26 cellular contexts compared by ENCODE assay signal in genomic region chr7:35676211-35676610, GRCh38. TPM values are rescaled to one million over a fixed set of nuclear protein-coding genes. Genes with fewer than 3 reads are reported as not detected.
DNase-seq lines count a peak whose midpoint lies in the region; ATAC-seq and TF ChIP-seq lines count a peak whose summit lies in the region.
"Had no signal": no experiment of that assay in that cellular context is flagged by ENCODE, and none has a peak within 500 bp of the region (broad histone marks: within the 10 kb centered on the region; RNA-seq: fewer than 3 reads in every experiment).

No MANE protein-coding gene starts in this region.

- CTCF ChIA-PET in activated CD8-positive, alpha-beta T cell treated with anti-CD3 and anti-CD28 coated beads for 36 hours (lab: Charles Lee): interaction anchor here (1.0 to 1.3 kb wide), 4 partner anchors 12 to 231 kb away, joined by 3 to 5 read pairs (median 3); partner anchors contain the start of gene HERPUD2
- CTCF ChIA-PET in activated CD8-positive, alpha-beta T cell treated with anti-CD3 and anti-CD28 coated beads, Interleukin-2, amount 10 ng/mL, durations not matched to agents 7 days and 5 days (lab: Charles Lee): interaction anchor here (0.8 to 1.9 kb wide), 4 partner anchors 13 to 47 kb away, joined by 3 to 6 read pairs (median 4); no protein-coding TSS in a partner anchor
- CTCF ChIA-PET in HCT116 (lab: Charles Lee): no interaction called here

- intact Hi-C loops in activated CD8-positive, alpha-beta T cell treated with anti-CD3 and anti-CD28 coated beads for 36 hours (cut with micrococcal nuclease): no loop called here
- intact Hi-C loops in HCT116 (cut with micrococcal nuclease) (no loop called here), tibial artery (cut with DNase I; ENCODE audit: low total_unique reads) (no loop called here)

- H3K79me2 ChIP-seq in HCT116 (ENCODE audit: insufficient read depth, low read length): peaks cover 10% of the 10 kb centered on the region

- H3K4me3 Mint-ChIP-seq in activated CD8-positive, alpha-beta T cell treated with anti-CD3 and anti-CD28 coated beads for 36 hours: no peak overlapping the region
- H3K4me3 Mint-ChIP-seq in activated CD8-positive, alpha-beta T cell treated with anti-CD3 and anti-CD28 coated beads, Interleukin-2, amount 10 ng/mL, durations not matched to agents 7 days and 5 days: no peak overlapping the region
- H3K4me3 Mint-ChIP-seq in T-helper 17 cell: no peak overlapping the region
- H3K4me3 Mint-ChIP-seq: neural crest cell had no signal

- H3K27me3 Mint-ChIP-seq in activated CD8-positive, alpha-beta T cell treated with anti-CD3 and anti-CD28 coated beads for 36 hours: no peaks in the 10 kb centered on the region
- H3K27me3 Mint-ChIP-seq in activated CD8-positive, alpha-beta T cell treated with anti-CD3 and anti-CD28 coated beads, Interleukin-2, amount 10 ng/mL, durations not matched to agents 7 days and 5 days (ENCODE audit: low read depth): no peaks in the 10 kb centered on the region
- no peaks in the 10 kb centered on the region for H3K27me3 Mint-ChIP-seq in T-helper 17 cell

- no TSS peak for BruUV-seq in HCT116 (replicated peaks; lab: Mats Ljungman, UMichigan)

- TF ChIP-seq RAD21 in HCT116 (IDR thresholded peaks at IDR 0.05; ENCODE audit: low read depth): no peak

- no peak overlapping the region for H3K9ac ChIP-seq in HCT116 (ENCODE audit: low read length)
- H3K9ac ChIP-seq: BLaER1 treated with 17β-estradiol and CSF1 and Interleukin-3, amounts not matched to agents 10 nM and 100 nM; SK-N-SH had no signal

- POLR2A ChIA-PET in activated CD8-positive, alpha-beta T cell treated with anti-CD3 and anti-CD28 coated beads for 36 hours (lab: Charles Lee): interaction anchor here (1.2 kb wide), 1 partner anchor 18 kb away, joined by 3 read pairs; no protein-coding TSS in a partner anchor
- POLR2A ChIA-PET in activated CD8-positive, alpha-beta T cell treated with anti-CD3 and anti-CD28 coated beads, Interleukin-2, amount 10 ng/mL, durations not matched to agents 7 days and 5 days (lab: Charles Lee): no interaction called here
- POLR2A ChIA-PET in HCT116 (lab: Charles Lee): no interaction called here

- H3K4me3 ChIP-seq in HCT116 (replicated peaks in 1 of 2; ENCODE audit: low read depth in 1 of 2, low read length in 2 of 2): no peak overlapping the region
- no peak overlapping the region for H3K4me3 ChIP-seq in neutrophil (ENCODE audit: low read depth in 1 of 2, low read length in 1 of 2)
- H3K4me3 ChIP-seq in suprapubic skin: no peak overlapping the region
- no peak overlapping the region for H3K4me3 ChIP-seq in tibial artery
- H3K4me3 ChIP-seq: BLaER1 treated with 17β-estradiol and CSF1 and Interleukin-3, amounts not matched to agents 10 nM and 100 nM; esophagus squamous epithelium; psoas muscle had no signal

- no peaks in the 10 kb centered on the region for H3K9me2 ChIP-seq in HCT116 (ENCODE audit: insufficient read depth)
- H3K9me2 ChIP-seq: SK-N-SH had no signal

- H3K27ac ChIP-seq in HCT116 (ENCODE audit: low read depth, low read length) (no peak overlapping the region), neutrophil (peak overlapping the region; percentile 47), suprapubic skin (no peak overlapping the region), tibial artery (no peak overlapping the region)
- H3K27ac ChIP-seq: BLaER1 treated with 17β-estradiol and CSF1 and Interleukin-3, amounts not matched to agents 10 nM and 100 nM; esophagus squamous epithelium; psoas muscle had no signal

- TF ChIP-seq EP300 in suprapubic skin (IDR thresholded peaks at IDR 0.05): no peak

- no peak for TF ChIP-seq CTCF in activated CD8-positive, alpha-beta T cell treated with anti-CD3 and anti-CD28 coated beads for 36 hours (IDR thresholded peaks at IDR 0.05)
- TF ChIP-seq CTCF in HCT116 (IDR thresholded peaks at IDR 0.05 in 2 of 3, conservative IDR thresholded peaks at IDR 0.05 in 1 of 3; ENCODE audit: borderline replicate concordance in 1 of 3, insufficient read depth in 1 of 3, low read depth in 2 of 3, low read length in 2 of 3): peak in 2 of 3 experiments; percentile 31 to 36; a peak in 3 of 6 replicates
- no peak for TF ChIP-seq CTCF in neutrophil (IDR thresholded peaks at IDR 0.05)
- TF ChIP-seq CTCF in suprapubic skin (IDR thresholded peaks at IDR 0.05): no peak
- TF ChIP-seq CTCF in tibial artery (IDR thresholded peaks at IDR 0.05): no peak

- no peak overlapping the region for H2AFZ ChIP-seq in HCT116 (ENCODE audit: low read depth, low read length, poor library complexity, severe bottlenecking)

- no peaks in the 10 kb centered on the region for H4K20me1 ChIP-seq in HCT116 (ENCODE audit: insufficient read depth)

- no peaks in the 10 kb centered on the region for H3K9me3 Mint-ChIP-seq in activated CD8-positive, alpha-beta T cell treated with anti-CD3 and anti-CD28 coated beads for 36 hours
- no peaks in the 10 kb centered on the region for H3K9me3 Mint-ChIP-seq in activated CD8-positive, alpha-beta T cell treated with anti-CD3 and anti-CD28 coated beads, Interleukin-2, amount 10 ng/mL, durations not matched to agents 7 days and 5 days (ENCODE audit: insufficient read depth)
- H3K9me3 Mint-ChIP-seq: neural crest cell had no signal

- H3K36me3 ChIP-seq in HCT116 (ENCODE audit: control insufficient read depth in 1 of 2, insufficient read depth in 2 of 2, low read length in 2 of 2) (no peaks in the 10 kb centered on the region), neutrophil (peaks cover 6% of the 10 kb centered on the region), suprapubic skin (no peaks in the 10 kb centered on the region), tibial artery (no peaks in the 10 kb centered on the region)
- H3K36me3 ChIP-seq: esophagus squamous epithelium had no signal

- TF ChIP-seq POLR2A in HCT116 (IDR thresholded peaks at IDR 0.05; ENCODE audit: borderline replicate concordance, extremely low read depth, insufficient read depth, insufficient read length) (no peak), suprapubic skin (IDR thresholded peaks at IDR 0.05) (no peak)

- H3K27me3 ChIP-seq in HCT116 (ENCODE audit: insufficient read depth, low read length): no peaks in the 10 kb centered on the region
- no peaks in the 10 kb centered on the region for H3K27me3 ChIP-seq in neutrophil
- H3K27me3 ChIP-seq in suprapubic skin: no peaks in the 10 kb centered on the region
- no peaks in the 10 kb centered on the region for H3K27me3 ChIP-seq in tibial artery
- H3K27me3 ChIP-seq: BLaER1 treated with 17β-estradiol and CSF1 and Interleukin-3, amounts not matched to agents 10 nM and 100 nM; esophagus squamous epithelium had no signal

- RAD21 ChIA-PET in HCT116 (lab: Charles Lee; ENCODE audit: low non-redundant PET in 1 of 2, low total read pairs in 2 of 2, uncharacterized antibody in 2 of 2, unreplicated experiment in 2 of 2): no interaction called here

- H3K4me2 ChIP-seq in HCT116 (ENCODE audit: low read length): no peak overlapping the region
- H3K4me2 ChIP-seq: BLaER1 treated with 17β-estradiol and CSF1 and Interleukin-3, amounts not matched to agents 10 nM and 100 nM; SK-N-SH had no signal

- DNase-seq in activated CD8-positive, alpha-beta T cell treated with anti-CD3 and anti-CD28 coated beads for 36 hours: no peak
- DNase-seq in activated CD8-positive, alpha-beta T cell treated with anti-CD3 and anti-CD28 coated beads, Interleukin-2, amount 10 ng/mL, durations not matched to agents 7 days and 5 days: no peak
- no peak for DNase-seq in HCT116 (ENCODE audit: low read depth, low spot score)
- no peak for DNase-seq in T-helper 17 cell
- DNase-seq in suprapubic skin (ENCODE audit: low spot score in 2 of 2): no peak
- no peak for DNase-seq in tibial artery
- no peak for DNase-seq in ACHN
- DNase-seq: activated CD4-positive, alpha-beta T cell treated with anti-CD3 and anti-CD28 coated beads for 48 hours; activated CD8-positive, alpha-beta memory T cell treated with anti-CD3 and anti-CD28 coated beads, Interleukin-2, amount 50 U/mL, for 4 hours; activated gamma-delta T cell; amygdala; esophagus squamous epithelium; GOT3; left colon; midbrain; NCI-H1417; NCI-H2171 treated with DMSO at 0.1 percent for 48 hours; NCI-H82; psoas muscle; RPMI8226; SK-N-SH; small intestine; stimulated activated CD4-positive, alpha-beta T cell treated with anti-CD3 and anti-CD28 coated beads, Interleukin-4, amount 100 ng/mL, for 4 hours had no signal

- peaks cover 4% of the 10 kb centered on the region for H3K36me3 Mint-ChIP-seq in activated CD8-positive, alpha-beta T cell treated with anti-CD3 and anti-CD28 coated beads for 36 hours (ENCODE audit: low read depth)
- peaks cover 14% of the 10 kb centered on the region for H3K36me3 Mint-ChIP-seq in activated CD8-positive, alpha-beta T cell treated with anti-CD3 and anti-CD28 coated beads, Interleukin-2, amount 10 ng/mL, durations not matched to agents 7 days and 5 days (ENCODE audit: low read depth)
- no peaks in the 10 kb centered on the region for H3K36me3 Mint-ChIP-seq in T-helper 17 cell (ENCODE audit: low read depth)

- in situ Hi-C loops in ACHN (cut with HindIII; ENCODE audit: low pct_ligation_motif_present, low pct_unique_long_range_greater_than_20kb, low sequenced_read_pairs): no loop called here

- H3K9me3 ChIP-seq in HCT116 (ENCODE audit: control insufficient read depth in 1 of 2, insufficient read depth in 1 of 2, low read depth in 1 of 2, low read length in 2 of 2): no peaks in the 10 kb centered on the region
- no peaks in the 10 kb centered on the region for H3K9me3 ChIP-seq in T-helper 17 cell (ENCODE audit: control insufficient read depth, low read length, poor library complexity, severe bottlenecking)
- no peaks in the 10 kb centered on the region for H3K9me3 ChIP-seq in neutrophil
- H3K9me3 ChIP-seq in suprapubic skin: no peaks in the 10 kb centered on the region
- no peaks in the 10 kb centered on the region for H3K9me3 ChIP-seq in tibial artery
- H3K9me3 ChIP-seq: BLaER1 treated with 17β-estradiol and CSF1 and Interleukin-3, amounts not matched to agents 10 nM and 100 nM; esophagus squamous epithelium; psoas muscle; SK-N-SH had no signal

- whole genome bisulfite sequencing in suprapubic skin: 53% methylated on average over 1 of the region's 1 CpG

- ATAC-seq in activated CD8-positive, alpha-beta T cell treated with anti-CD3 and anti-CD28 coated beads for 36 hours: no peak
- no peak for ATAC-seq in activated CD8-positive, alpha-beta T cell treated with anti-CD3 and anti-CD28 coated beads, Interleukin-2, amount 10 ng/mL, durations not matched to agents 7 days and 5 days
- ATAC-seq in HCT116 (no peak), T-helper 17 cell (no peak)
- ATAC-seq: left colon, psoas muscle had no signal

- peak overlapping the region; percentile 3 for H3K27ac Mint-ChIP-seq in activated CD8-positive, alpha-beta T cell treated with anti-CD3 and anti-CD28 coated beads for 36 hours
- no peak overlapping the region for H3K27ac Mint-ChIP-seq in activated CD8-positive, alpha-beta T cell treated with anti-CD3 and anti-CD28 coated beads, Interleukin-2, amount 10 ng/mL, durations not matched to agents 7 days and 5 days
- H3K27ac Mint-ChIP-seq in T-helper 17 cell: peak overlapping the region; percentile 39

- H3K4me1 ChIP-seq in HCT116 (ENCODE audit: control insufficient read depth in 1 of 2, insufficient read depth in 2 of 2, low read length in 2 of 2) (no peaks in the 10 kb centered on the region), neutrophil (ENCODE audit: control insufficient read depth in 1 of 2, insufficient read depth in 1 of 2, low read depth in 1 of 2, low read length in 1 of 2) (peaks cover 23 to 46% of the 10 kb centered on the region in 2 experiments), suprapubic skin (peaks cover 31% of the 10 kb centered on the region), tibial artery (peaks cover 0 to 59% (median 3%) of the 10 kb centered on the region in 4 donors)

- peaks cover 64% of the 10 kb centered on the region for H3K4me1 Mint-ChIP-seq in activated CD8-positive, alpha-beta T cell treated with anti-CD3 and anti-CD28 coated beads for 36 hours (ENCODE audit: low read depth)
- peaks cover 17% of the 10 kb centered on the region for H3K4me1 Mint-ChIP-seq in activated CD8-positive, alpha-beta T cell treated with anti-CD3 and anti-CD28 coated beads, Interleukin-2, amount 10 ng/mL, durations not matched to agents 7 days and 5 days (ENCODE audit: low read depth)
- peaks cover 45% of the 10 kb centered on the region for H3K4me1 Mint-ChIP-seq in T-helper 17 cell

RNA-seq across cellular contexts. Expression of gene HERPUD2, which starts 18.7 kb away (rescaled TPM):
- total RNA-seq in activated CD8-positive, alpha-beta T cell treated with anti-CD3 and anti-CD28 coated beads for 36 hours: 10 to 100 TPM; 24.9 to 25.0 TPM
- total RNA-seq in activated CD8-positive, alpha-beta T cell treated with anti-CD3 and anti-CD28 coated beads, Interleukin-2, amount 10 ng/mL, durations not matched to agents 7 days and 5 days: 10 to 100 TPM; 30.4 to 31.3 TPM
- 20.5 TPM for total RNA-seq in HCT116 (2021; ENCODE audit: unreplicated experiment)
- polyA plus RNA-seq in HCT116 (2012): 23.2 and 25.7 TPM in 2 replicates
- total RNA-seq in T-helper 17 cell: 100 to 1,000 TPM in 1 of 2 donors, 10 to 100 TPM in 1; 98.3 to 101 TPM
- 10 to 100 TPM; 35.2 to 59.8 (median 44.3) TPM for total RNA-seq in suprapubic skin

Comparison
In these comparisons a context has a peak if more than half of its experiments do, and no peak if none do; other contexts are left out.
1. CTCF ChIP-seq: peak in HCT116 (2 of 3); none in activated CD8-positive, alpha-beta T cell treated with anti-CD3 and anti-CD28 coated beads for 36 hours (single experiment), neutrophil (single experiment), suprapubic skin (0 of 2) and tibial artery (0 of 2).